28 cellular contexts compared by ENCODE assay signal in the genomic region with DNA sequence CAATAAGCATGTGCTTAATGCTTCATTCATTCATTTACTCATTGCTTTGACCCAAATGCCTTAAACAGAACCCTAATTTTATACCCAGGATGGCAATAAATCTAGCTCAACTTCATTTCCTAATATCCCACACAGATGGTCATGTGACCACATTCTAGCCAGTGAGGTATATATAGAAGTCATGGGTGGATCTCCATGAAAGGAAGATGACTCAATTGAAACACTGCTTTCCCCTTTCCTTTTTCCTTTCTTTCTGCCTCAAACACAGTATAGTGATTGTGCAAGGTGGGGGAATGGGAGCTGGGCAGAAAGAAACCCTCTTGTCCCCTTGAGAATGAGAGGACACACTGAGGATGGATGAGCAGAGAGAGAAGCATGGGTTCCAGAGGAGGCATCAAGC.
DNase-seq lines count a peak whose midpoint lies in the region; ATAC-seq, FAIRE-seq and TF ChIP-seq lines count a peak whose summit lies in the region.
"Had no signal": no experiment of that assay in that cellular context is flagged by ENCODE, and none has a peak within 500 bp of the region (broad histone marks: within the 10 kb centered on the region; RNA-seq: fewer than 3 reads in every experiment).

No MANE protein-coding gene starts in this region.

- H3K4me3 Mint-ChIP-seq in activated naive CD8-positive, alpha-beta T cell treated with anti-CD3 and anti-CD28 coated beads, Interleukin-2, amount 50 U/mL, for 24 hours, result no peak overlapping the region
- H3K4me3 Mint-ChIP-seq: activated B cell treated with CpG ODN at 0.5 μM for 24 hours; activated naive CD8-positive, alpha-beta T cell treated with anti-CD3 and anti-CD28 coated beads for 36 hours; IgD-negative memory B cell had no signal

- no peaks in the 10 kb centered on the region for H3K36me3 ChIP-seq in K562 (ENCODE audit: control insufficient read depth, insufficient read depth, low read length)
- H3K36me3 ChIP-seq: gastroesophageal sphincter, lower lobe of right lung, neutrophil, stomach, tibial nerve had no signal

- no peaks in the 10 kb centered on the region for H3K4me1 Mint-ChIP-seq in activated naive CD8-positive, alpha-beta T cell treated with anti-CD3 and anti-CD28 coated beads, Interleukin-2, amount 50 U/mL, for 24 hours
- H3K4me1 Mint-ChIP-seq: activated B cell treated with CpG ODN at 0.5 μM for 24 hours; activated naive CD8-positive, alpha-beta T cell treated with anti-CD3 and anti-CD28 coated beads for 36 hours; IgD-negative memory B cell had no signal

- FAIRE-seq in K562 (lab: Jason Lieb, UNC), result no peak
- FAIRE-seq: keratinocyte had no signal

- no peaks in the 10 kb centered on the region for H4K20me1 ChIP-seq in K562 (replicated peaks; ENCODE audit: control insufficient read depth, insufficient read depth, low read length)

- no peaks in the 10 kb centered on the region for H3K9me3 Mint-ChIP-seq in activated naive CD8-positive, alpha-beta T cell treated with anti-CD3 and anti-CD28 coated beads, Interleukin-2, amount 50 U/mL, for 24 hours
- H3K9me3 Mint-ChIP-seq: activated B cell treated with CpG ODN at 0.5 μM for 24 hours; activated naive CD8-positive, alpha-beta T cell treated with anti-CD3 and anti-CD28 coated beads for 36 hours had no signal

- no peak overlapping the region for H3K4me3 ChIP-seq in K562
- H3K4me3 ChIP-seq: gastroesophageal sphincter, lower lobe of right lung, stomach, tibial nerve had no signal

- no peaks in the 10 kb centered on the region for H3K79me2 ChIP-seq in K562 (ENCODE audit: control insufficient read depth, insufficient read depth, low read length)

- H3K27me3 ChIP-seq in K562 (ENCODE audit: control insufficient read depth in 2 of 2, insufficient read depth in 2 of 2, low read length in 2 of 2), result no peaks in the 10 kb centered on the region
- H3K27me3 ChIP-seq: stomach, tibial nerve had no signal

- no peak overlapping the region for H3K4me2 ChIP-seq in K562 (ENCODE audit: insufficient read depth, low read length)

- no peaks in the 10 kb centered on the region for H3K36me3 Mint-ChIP-seq in activated naive CD8-positive, alpha-beta T cell treated with anti-CD3 and anti-CD28 coated beads, Interleukin-2, amount 50 U/mL, for 24 hours (ENCODE audit: low read depth)
- H3K36me3 Mint-ChIP-seq: activated naive CD8-positive, alpha-beta T cell treated with anti-CD3 and anti-CD28 coated beads for 36 hours; IgD-negative memory B cell had no signal

- POLR2A ChIA-PET in K562 (lab: Yijun Ruan, JAX), result no interaction called here

- TF ChIP-seq EP300 in K562 (IDR thresholded peaks at IDR 0.05; ENCODE audit: low read length), result no peak

- no peak for ATAC-seq in K562
- no peak for ATAC-seq in HG02588 (IDR thresholded peaks at IDR 0.05; ENCODE audit: unreplicated experiment)
- no peak for ATAC-seq in GM21786 (IDR thresholded peaks at IDR 0.05; ENCODE audit: unreplicated experiment)
- ATAC-seq in activated naive CD8-positive, alpha-beta T cell treated with anti-CD3 and anti-CD28 coated beads, Interleukin-2, amount 50 U/mL, for 24 hours, result no peak
- ATAC-seq: gastroesophageal sphincter, lower lobe of right lung, Right ventricle myocardium inferior had no signal

- H3K4me1 ChIP-seq in K562 (replicated peaks in 1 of 2; ENCODE audit: control insufficient read depth in 2 of 2, insufficient read depth in 2 of 2, low read length in 2 of 2), result no peaks in the 10 kb centered on the region
- H3K4me1 ChIP-seq: gastroesophageal sphincter, stomach, tibial nerve had no signal

- no peak for TF ChIP-seq CTCF in K562 (IDR thresholded peaks at IDR 0.05 in 2 of 3, conservative IDR thresholded peaks at IDR 0.05 in 1 of 3; ENCODE audit: insufficient read depth in 2 of 3, low read depth in 1 of 3, low read length in 3 of 3)

- H3K27ac ChIP-seq in K562 (ENCODE audit: extremely low read depth, low read depth, low read length), result no peak overlapping the region
- H3K27ac ChIP-seq: gastroesophageal sphincter, lower lobe of right lung, neutrophil, stomach, tibial nerve had no signal

- no peaks in the 10 kb centered on the region for H3K9me1 ChIP-seq in K562 (ENCODE audit: control insufficient read depth, insufficient read depth, low read length)

- in situ Hi-C loops in K562 (cut with MboI), result no loop called here

- DNase-seq in A172 (ENCODE audit: low spot score) (peak; percentile 41), ELR (ENCODE audit: low read depth) (peak; percentile 50), K562 (ENCODE audit: extremely low read depth in 1 of 4, low spot score in 3 of 4) (no peak), iris pigment epithelial cell (ENCODE audit: low read depth) (peak; percentile 47), DMS79 (lab: John Stamatoyannopoulos, UW) (no peak)
- DNase-seq in activated naive CD8-positive, alpha-beta T cell treated with anti-CD3 and anti-CD28 coated beads, Interleukin-2, amount 50 U/mL, for 24 hours, result no peak
- DNase-seq: ACHN; activated B cell treated with CpG ODN at 0.5 μM for 24 hours; activated CD4-positive, alpha-beta T cell treated with anti-CD3 and anti-CD28 coated beads, Interleukin-2, amount 50 U/mL, for 4 hours; activated naive CD8-positive, alpha-beta T cell treated with anti-CD3 and anti-CD28 coated beads for 36 hours; cerebellar nuclear complex; lower lobe of right lung; NCI-H1417 treated with DMSO at 0.1 percent for 48 hours; NCI-H2081 treated with DMSO at 0.1 percent for 48 hours; NCI-H446; NCI-H82; OCI-M1; stimulated activated CD8-positive, alpha-beta memory T cell treated with anti-CD3 and anti-CD28 coated beads, Interleukin-4, amount 100 ng/mL, for 48 hours; stomach; T1000 had no signal

- TF ChIP-seq RAD21 in K562 (CRISPR knock-in tag; conservative IDR thresholded peaks at IDR 0.05 in 1 of 2, IDR thresholded peaks at IDR 0.05 in 1 of 2), result no peak

- no peak overlapping the region for H3K9ac ChIP-seq in K562 (ENCODE audit: insufficient read depth in 1 of 2, low read depth in 2 of 2, low read length in 2 of 2)

- intact Hi-C loops in K562 (cut with micrococcal nuclease), result no loop called here

- H3K27ac Mint-ChIP-seq in activated naive CD8-positive, alpha-beta T cell treated with anti-CD3 and anti-CD28 coated beads, Interleukin-2, amount 50 U/mL, for 24 hours, result no peak overlapping the region
- H3K27ac Mint-ChIP-seq: activated B cell treated with CpG ODN at 0.5 μM for 24 hours; activated naive CD8-positive, alpha-beta T cell treated with anti-CD3 and anti-CD28 coated beads for 36 hours; IgD-negative memory B cell had no signal

- H3K9me3 ChIP-seq in K562 (replicated peaks; ENCODE audit: control insufficient read depth, insufficient read depth, low read depth, low read length), result no peaks in the 10 kb centered on the region
- H3K9me3 ChIP-seq: gastroesophageal sphincter, lower lobe of right lung, neutrophil, stomach, tibial nerve had no signal

- no peak for TF ChIP-seq POLR2A in K562 (conservative IDR thresholded peaks at IDR 0.05)

- CTCF ChIA-PET in K562 (lab: Yijun Ruan, JAX; ENCODE audit: low intra/inter-chr PET ratio), result no interaction called here

- H2AFZ ChIP-seq in K562 (ENCODE audit: low read depth, low read length), result no peak overlapping the region

- peaks cover under 1% of the 10 kb centered on the region for H3K27me3 Mint-ChIP-seq in activated naive CD8-positive, alpha-beta T cell treated with anti-CD3 and anti-CD28 coated beads, Interleukin-2, amount 50 U/mL, for 24 hours

- no TSS peak for BruUV-seq in K562 (replicated peaks; lab: Mats Ljungman, UMichigan)

TF ChIP-seq in K562, 482 proteins besides CTCF, POLR2A, EP300 and RAD21:
- TF ChIP-seq FOXM1 (IDR thresholded peaks at IDR 0.05; ENCODE audit: low read depth) (no peak), FOXM1 (CRISPR knock-in tag; IDR thresholded peaks at IDR 0.05; ENCODE audit: low read depth) (no peak), EWSR1 (IDR thresholded peaks at IDR 0.05; ENCODE audit: borderline replicate concordance, low read depth, partially characterized antibody) (peak; percentile 5), ZNF551 (CRISPR knock-in tag; IDR thresholded peaks at IDR 0.05) (no peak), ZBTB1 (CRISPR knock-in tag; IDR thresholded peaks at IDR 0.05; ENCODE audit: borderline replicate concordance, low read depth) (no peak)
- TF ChIP-seq, protein P1, sequence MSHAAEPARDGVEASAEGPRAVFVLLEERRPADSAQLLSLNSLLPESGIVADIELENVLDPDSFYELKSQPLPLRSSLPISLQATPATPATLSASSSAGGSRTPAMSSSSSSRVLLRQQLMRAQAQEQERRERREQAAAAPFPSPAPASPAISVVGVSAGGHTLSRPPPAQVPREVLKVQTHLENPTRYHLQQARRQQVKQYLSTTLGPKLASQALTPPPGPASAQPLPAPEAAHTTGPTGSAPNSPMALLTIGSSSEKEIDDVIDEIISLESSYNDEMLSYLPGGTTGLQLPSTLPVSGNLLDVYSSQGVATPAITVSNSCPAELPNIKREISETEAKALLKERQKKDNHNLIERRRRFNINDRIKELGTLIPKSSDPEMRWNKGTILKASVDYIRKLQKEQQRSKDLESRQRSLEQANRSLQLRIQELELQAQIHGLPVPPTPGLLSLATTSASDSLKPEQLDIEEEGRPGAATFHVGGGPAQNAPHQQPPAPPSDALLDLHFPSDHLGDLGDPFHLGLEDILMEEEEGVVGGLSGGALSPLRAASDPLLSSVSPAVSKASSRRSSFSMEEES (CRISPR knock-in tag; IDR thresholded peaks at IDR 0.05), result peak; percentile 59
- TF ChIP-seq, protein P2, sequence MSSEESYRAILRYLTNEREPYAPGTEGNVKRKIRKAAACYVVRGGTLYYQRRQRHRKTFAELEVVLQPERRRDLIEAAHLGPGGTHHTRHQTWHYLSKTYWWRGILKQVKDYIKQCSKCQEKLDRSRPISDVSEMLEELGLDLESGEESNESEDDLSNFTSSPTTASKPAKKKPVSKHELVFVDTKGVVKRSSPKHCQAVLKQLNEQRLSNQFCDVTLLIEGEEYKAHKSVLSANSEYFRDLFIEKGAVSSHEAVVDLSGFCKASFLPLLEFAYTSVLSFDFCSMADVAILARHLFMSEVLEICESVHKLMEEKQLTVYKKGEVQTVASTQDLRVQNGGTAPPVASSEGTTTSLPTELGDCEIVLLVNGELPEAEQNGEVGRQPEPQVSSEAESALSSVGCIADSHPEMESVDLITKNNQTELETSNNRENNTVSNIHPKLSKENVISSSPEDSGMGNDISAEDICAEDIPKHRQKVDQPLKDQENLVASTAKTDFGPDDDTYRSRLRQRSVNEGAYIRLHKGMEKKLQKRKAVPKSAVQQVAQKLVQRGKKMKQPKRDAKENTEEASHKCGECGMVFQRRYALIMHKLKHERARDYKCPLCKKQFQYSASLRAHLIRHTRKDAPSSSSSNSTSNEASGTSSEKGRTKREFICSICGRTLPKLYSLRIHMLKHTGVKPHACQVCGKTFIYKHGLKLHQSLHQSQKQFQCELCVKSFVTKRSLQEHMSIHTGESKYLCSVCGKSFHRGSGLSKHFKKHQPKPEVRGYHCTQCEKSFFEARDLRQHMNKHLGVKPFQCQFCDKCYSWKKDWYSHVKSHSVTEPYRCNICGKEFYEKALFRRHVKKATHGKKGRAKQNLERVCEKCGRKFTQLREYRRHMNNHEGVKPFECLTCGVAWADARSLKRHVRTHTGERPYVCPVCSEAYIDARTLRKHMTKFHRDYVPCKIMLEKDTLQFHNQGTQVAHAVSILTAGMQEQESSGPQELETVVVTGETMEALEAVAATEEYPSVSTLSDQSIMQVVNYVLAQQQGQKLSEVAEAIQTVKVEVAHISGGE (CRISPR knock-in tag; IDR thresholded peaks at IDR 0.05), result 0 out of 6 replicates have a peak, but pooled peaks of 1 of the 3 experiments have one; percentile 2

Comparison
In these comparisons a context has a peak if more than half of its experiments do, and no peak if none do; other contexts are left out.
1. DNase-seq: peak in A172 (single experiment), ELR (single experiment) and iris pigment epithelial cell (single experiment); none in K562 (0 of 4), DMS79 (single experiment) and activated naive CD8-positive, alpha-beta T cell treated with anti-CD3 and anti-CD28 coated beads, Interleukin-2, amount 50 U/mL, for 24 hours (single experiment).